In genomic region chr6:82078286-82078908, GRCh38 we compare ENCODE assay signal across 28 cellular contexts.
"Had no signal": no experiment of that assay in that cellular context is flagged by ENCODE, and none has a peak within 500 bp of the region (broad histone marks: within the 10 kb centered on the region; RNA-seq: fewer than 3 reads in every experiment).

No MANE protein-coding gene starts in this region.

- H3K4me1 ChIP-seq: gastrocnemius medialis, left lung, uterus had no signal

- H3K4me3 Mint-ChIP-seq: activated naive CD8-positive, alpha-beta T cell; dendritic cell treated with granulocyte-macrophage colony-stimulating factor and Interleukin-4, amounts not matched to agents 40 ng/mL and 50 ng/mL, for 4 days; natural killer cell treated with Interleukin-12 subunit alpha and Interleukin-12 subunit beta and Interleukin-15 and Interleukin-18, amount 100 ng/mL, for 72 hours; stimulated activated effector memory CD8-positive, alpha-beta T cell treated with anti-CD3 and anti-CD28 coated beads, Interleukin-12 subunit alpha, Interleukin-12 subunit beta, amount 100 ng/mL, for 72 hours; stimulated activated naive CD8-positive, alpha-beta T cell treated with anti-CD3 and anti-CD28 coated beads, Interleukin-15, Interleukin-2, amounts not matched to agents 100 ng/mL and 50 ng/mL, for 24 hours; T-helper 2 cell treated with Interferon-gamma antibody and Interleukin-4, amounts not matched to agents 5 μg/mL and 100 μg/mL, for 36 hours had no signal

- H3K4me3 ChIP-seq: adrenal gland, esophagus squamous epithelium, gastrocnemius medialis, left lung, mucosa of descending colon, thoracic aorta, uterus had no signal

- H3K9me3 Mint-ChIP-seq: dendritic cell treated with granulocyte-macrophage colony-stimulating factor and Interleukin-4, amounts not matched to agents 40 ng/mL and 50 ng/mL, for 4 days; stimulated activated naive CD8-positive, alpha-beta T cell treated with anti-CD3 and anti-CD28 coated beads, Interleukin-15, Interleukin-2, amounts not matched to agents 100 ng/mL and 50 ng/mL, for 24 hours; T-helper 2 cell treated with Interferon-gamma antibody and Interleukin-4, amounts not matched to agents 5 μg/mL and 100 μg/mL, for 36 hours had no signal

- H3K4me1 Mint-ChIP-seq: stimulated activated effector memory CD8-positive, alpha-beta T cell treated with anti-CD3 and anti-CD28 coated beads, Interleukin-12 subunit alpha, Interleukin-12 subunit beta, amount 100 ng/mL, for 72 hours had no signal

- H3K27ac Mint-ChIP-seq: activated naive CD8-positive, alpha-beta T cell; dendritic cell treated with granulocyte-macrophage colony-stimulating factor and Interleukin-4, amounts not matched to agents 40 ng/mL and 50 ng/mL, for 4 days; natural killer cell treated with Interleukin-12 subunit alpha and Interleukin-12 subunit beta and Interleukin-15 and Interleukin-18, amount 100 ng/mL, for 72 hours; stimulated activated effector memory CD8-positive, alpha-beta T cell treated with anti-CD3 and anti-CD28 coated beads, Interleukin-12 subunit alpha, Interleukin-12 subunit beta, amount 100 ng/mL, for 72 hours; stimulated activated naive CD8-positive, alpha-beta T cell treated with anti-CD3 and anti-CD28 coated beads, Interleukin-15, Interleukin-2, amounts not matched to agents 100 ng/mL and 50 ng/mL, for 24 hours; T-helper 2 cell treated with Interferon-gamma antibody and Interleukin-4, amounts not matched to agents 5 μg/mL and 100 μg/mL, for 36 hours had no signal

- H3K9me3 ChIP-seq: adrenal gland, esophagus squamous epithelium, gastrocnemius medialis, left lung, mucosa of descending colon, thoracic aorta, uterus had no signal

- H3K27ac ChIP-seq: adrenal gland, brain microvascular endothelial cell, epithelial cell of prostate, esophagus squamous epithelium, gastrocnemius medialis, left lung, thoracic aorta, uterus had no signal

- H3K36me3 ChIP-seq: adrenal gland, brain microvascular endothelial cell, esophagus squamous epithelium, gastrocnemius medialis, left lung, thoracic aorta, uterus had no signal

- H3K27me3 ChIP-seq: adrenal gland, brain microvascular endothelial cell, esophagus squamous epithelium, gastrocnemius medialis, left lung, uterus had no signal

- H3K36me3 Mint-ChIP-seq: activated naive CD8-positive, alpha-beta T cell; natural killer cell treated with Interleukin-12 subunit alpha and Interleukin-12 subunit beta and Interleukin-15 and Interleukin-18, amount 100 ng/mL, for 72 hours; stimulated activated effector memory CD8-positive, alpha-beta T cell treated with anti-CD3 and anti-CD28 coated beads, Interleukin-12 subunit alpha, Interleukin-12 subunit beta, amount 100 ng/mL, for 72 hours had no signal

- DNase-seq: activated CD4-positive, alpha-beta T cell treated with anti-CD3 and anti-CD28 coated beads for 48 hours; activated CD4-positive, alpha-beta T cell treated with anti-CD3 and anti-CD28 coated beads, Interleukin-2, amount 50 U/mL, for 48 hours; activated CD8-positive, alpha-beta memory T cell treated with anti-CD3 and anti-CD28 coated beads for 24 hours; activated effector memory CD4-positive, alpha-beta T cell treated with Interleukin-2 at 50 U/mL for 16 hours; activated naive CD4-positive, alpha-beta T cell treated with Interleukin-2 at 50 U/mL for 16 hours; brain microvascular endothelial cell; caudate nucleus; effector CD4-positive, alpha-beta T cell; esophagus squamous epithelium; gastrocnemius medialis; glutamatergic neuron; left lung; mucosa of descending colon; posterior cingulate gyrus; small intestine; stimulated activated CD4-positive, alpha-beta T cell treated with anti-CD3 and anti-CD28 coated beads, Interleukin-4, amount 100 ng/mL, for 24 hours; T-helper 1 cell; trophoblast cell; uterus had no signal
